Comparison of ENCODE assay signal across 35 cellular contexts in the genomic region with DNA sequence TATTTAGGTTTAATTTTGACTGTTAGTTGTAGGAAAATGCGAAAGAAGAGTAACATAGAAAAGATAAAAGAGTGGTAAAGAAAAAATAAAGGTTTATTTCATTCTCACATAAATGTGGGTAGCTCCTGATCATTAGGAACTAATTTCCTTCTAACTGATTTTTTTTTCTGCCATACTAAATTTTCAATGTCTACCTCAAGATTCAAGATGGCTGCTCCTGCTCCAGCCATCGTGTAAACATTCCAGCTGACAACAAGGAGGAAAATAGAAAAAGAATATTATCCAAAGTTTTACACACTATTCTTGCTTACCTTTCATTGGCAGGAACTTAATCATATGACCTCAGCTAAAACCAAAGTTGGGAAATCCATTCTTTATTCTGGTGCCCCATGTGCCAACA.
"Had no signal": no experiment of that assay in that cellular context is flagged by ENCODE, and none has a peak within 500 bp of the region (broad histone marks: within the 10 kb centered on the region; RNA-seq: fewer than 3 reads in every experiment).

No MANE protein-coding gene starts in this region.

- H3K36me3 ChIP-seq: MG63 had no signal

- H3K27me3 ChIP-seq: MG63 had no signal

- H3K9me3 ChIP-seq: MG63 had no signal

- H3K4me3 ChIP-seq: MG63 had no signal

- DNase-seq: Karpas-422, Kasumi-1, MG63, MM.1S, MV-4-11, NCI-H1048, NCI-H1092, NCI-H1092 treated with DMSO at 0.1 percent for 48 hours, NCI-H1105, NCI-H1105 treated with DMSO at 0.1 percent for 48 hours, NCI-H1417, NCI-H1417 treated with DMSO at 0.1 percent for 48 hours, NCI-H1436, NCI-H1436 treated with DMSO at 0.1 percent for 48 hours, NCI-H146, NCI-H1694, NCI-H1694 treated with DMSO at 0.1 percent for 48 hours, NCI-H187, NCI-H187 treated with DMSO at 0.1 percent for 48 hours, NCI-H1930, NCI-H2029, NCI-H2029 treated with DMSO at 0.1 percent for 48 hours, NCI-H2081, NCI-H2081 treated with DMSO at 0.1 percent for 48 hours, NCI-H2107, NCI-H2171, NCI-H2171 treated with DMSO at 0.1 percent for 48 hours, NCI-H2227 treated with DMSO at 0.1 percent for 48 hours, NCI-H226, NCI-H345, NCI-H446, NCI-H446 treated with DMSO at 0.1 percent for 48 hours, NCI-H510A, NCI-H510A treated with DMSO at 0.1 percent for 48 hours, NCI-H524 had no signal
